1 cellular context compared by ENCODE assay signal in genomic region chr11:61776561-61777075, GRCh38.
TF ChIP-seq lines count a peak whose summit lies in the region.

No MANE protein-coding gene starts in this region.

TF ChIP-seq in HepG2, 621 proteins besides CTCF, POLR2A, EP300 and RAD21:
- TF ChIP-seq, protein P1, sequence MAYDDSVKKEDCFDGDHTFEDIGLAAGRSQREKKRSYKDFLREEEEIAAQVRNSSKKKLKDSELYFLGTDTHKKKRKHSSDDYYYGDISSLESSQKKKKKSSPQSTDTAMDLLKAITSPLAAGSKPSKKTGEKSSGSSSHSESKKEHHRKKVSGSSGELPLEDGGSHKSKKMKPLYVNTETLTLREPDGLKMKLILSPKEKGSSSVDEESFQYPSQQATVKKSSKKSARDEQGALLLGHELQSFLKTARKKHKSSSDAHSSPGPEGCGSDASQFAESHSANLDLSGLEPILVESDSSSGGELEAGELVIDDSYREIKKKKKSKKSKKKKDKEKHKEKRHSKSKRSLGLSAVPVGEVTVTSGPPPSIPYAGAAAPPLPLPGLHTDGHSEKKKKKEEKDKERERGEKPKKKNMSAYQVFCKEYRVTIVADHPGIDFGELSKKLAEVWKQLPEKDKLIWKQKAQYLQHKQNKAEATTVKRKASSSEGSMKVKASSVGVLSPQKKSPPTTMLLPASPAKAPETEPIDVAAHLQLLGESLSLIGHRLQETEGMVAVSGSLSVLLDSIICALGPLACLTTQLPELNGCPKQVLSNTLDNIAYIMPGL (CRISPR knock-in tag; IDR thresholded peaks at IDR 0.05; ENCODE audit: borderline replicate concordance in 1 of 2, low read depth in 1 of 2) = no peak
- TF ChIP-seq NR2F2 (IDR thresholded peaks at IDR 0.05; ENCODE audit: borderline replicate concordance, low read depth) (no peak), XRCC5 (optimal IDR thresholded peaks at IDR 0.05; ENCODE audit: low read length) (peak; percentile 72), ZNF207 (IDR thresholded peaks at IDR 0.05; ENCODE audit: borderline replicate concordance) (no peak), SNAI1 (CRISPR knock-in tag; IDR thresholded peaks at IDR 0.05; ENCODE audit: borderline replicate concordance) (no peak), ZSCAN9 (CRISPR knock-in tag; IDR thresholded peaks at IDR 0.05; ENCODE audit: borderline replicate concordance) (no peak), ZNF550 (CRISPR knock-in tag; IDR thresholded peaks at IDR 0.05; ENCODE audit: borderline replicate concordance) (no peak), HIVEP1 (CRISPR knock-in tag; IDR thresholded peaks at IDR 0.05) (peak; percentile 20; the same call in 1 of the 2 replicates), MAZ (IDR thresholded peaks at IDR 0.05; ENCODE audit: borderline replicate concordance, low read depth, low read length) (no peak), MAZ (CRISPR knock-in tag; IDR thresholded peaks at IDR 0.05; ENCODE audit: low read depth) (peak; percentile 47; the same call in 1 of the 2 replicates), ETV5 (CRISPR knock-in tag; IDR thresholded peaks at IDR 0.05; ENCODE audit: borderline replicate concordance) (no peak), TP53 (CRISPR knock-in tag; conservative IDR thresholded peaks at IDR 0.05) (no peak), KAT2B (IDR thresholded peaks at IDR 0.05; ENCODE audit: borderline replicate concordance, low read depth, low read length) (no peak), TSC22D2 (CRISPR knock-in tag; IDR thresholded peaks at IDR 0.05; ENCODE audit: borderline replicate concordance) (no peak), CEBPG (CRISPR knock-in tag; IDR thresholded peaks at IDR 0.05) (peak; percentile 16; the same call in 1 of the 2 replicates), MYPOP (CRISPR knock-in tag; IDR thresholded peaks at IDR 0.05) (no peak), CBX1 (IDR thresholded peaks at IDR 0.05; ENCODE audit: low read depth) (no peak), HNF1B (CRISPR knock-in tag; IDR thresholded peaks at IDR 0.05) (0 out of 2 replicates have a peak, but pooled peaks have one; percentile 30), MXI1 (IDR thresholded peaks at IDR 0.05; ENCODE audit: borderline replicate concordance, low read depth, low read length) (no peak), SMC3 (IDR thresholded peaks at IDR 0.05; ENCODE audit: low read length) (peak; percentile 91), ZNF850 (CRISPR knock-in tag; conservative IDR thresholded peaks at IDR 0.05) (no peak), ZNF768 (CRISPR knock-in tag; IDR thresholded peaks at IDR 0.05) (peak; percentile 97), KDM2A (CRISPR knock-in tag; IDR thresholded peaks at IDR 0.05; ENCODE audit: borderline replicate concordance, low read depth) (0 out of 2 replicates have a peak, but pooled peaks have one; percentile 24), PATZ1 (CRISPR knock-in tag; IDR thresholded peaks at IDR 0.05) (peak; percentile 62), SIX4 (CRISPR knock-in tag; IDR thresholded peaks at IDR 0.05) (no peak), ZXDC (CRISPR knock-in tag; IDR thresholded peaks at IDR 0.05) (no peak), ZNF605 (CRISPR knock-in tag; IDR thresholded peaks at IDR 0.05) (0 out of 2 replicates have a peak, but pooled peaks have one; percentile 2), PRMT3 (CRISPR knock-in tag; IDR thresholded peaks at IDR 0.05; ENCODE audit: borderline replicate concordance, low read depth) (no peak), ZNF430 (CRISPR knock-in tag; IDR thresholded peaks at IDR 0.05) (no peak), KLF12 (CRISPR knock-in tag; IDR thresholded peaks at IDR 0.05; ENCODE audit: borderline replicate concordance) (no peak), THYN1 (CRISPR knock-in tag; IDR thresholded peaks at IDR 0.05; ENCODE audit: borderline replicate concordance, low read depth) (no peak), KLF15 (CRISPR knock-in tag; IDR thresholded peaks at IDR 0.05; ENCODE audit: borderline replicate concordance) (no peak), ZNF878 (CRISPR knock-in tag; IDR thresholded peaks at IDR 0.05) (no peak), STAG1 (CRISPR knock-in tag; IDR thresholded peaks at IDR 0.05) (peak; percentile 78), PBX3 (CRISPR knock-in tag; IDR thresholded peaks at IDR 0.05; ENCODE audit: borderline replicate concordance) (no peak)
- TF ChIP-seq, protein P2, sequence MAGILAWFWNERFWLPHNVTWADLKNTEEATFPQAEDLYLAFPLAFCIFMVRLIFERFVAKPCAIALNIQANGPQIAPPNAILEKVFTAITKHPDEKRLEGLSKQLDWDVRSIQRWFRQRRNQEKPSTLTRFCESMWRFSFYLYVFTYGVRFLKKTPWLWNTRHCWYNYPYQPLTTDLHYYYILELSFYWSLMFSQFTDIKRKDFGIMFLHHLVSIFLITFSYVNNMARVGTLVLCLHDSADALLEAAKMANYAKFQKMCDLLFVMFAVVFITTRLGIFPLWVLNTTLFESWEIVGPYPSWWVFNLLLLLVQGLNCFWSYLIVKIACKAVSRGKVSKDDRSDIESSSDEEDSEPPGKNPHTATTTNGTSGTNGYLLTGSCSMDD (CRISPR knock-in tag; IDR thresholded peaks at IDR 0.05) = no peak
- TF ChIP-seq, protein P3, sequence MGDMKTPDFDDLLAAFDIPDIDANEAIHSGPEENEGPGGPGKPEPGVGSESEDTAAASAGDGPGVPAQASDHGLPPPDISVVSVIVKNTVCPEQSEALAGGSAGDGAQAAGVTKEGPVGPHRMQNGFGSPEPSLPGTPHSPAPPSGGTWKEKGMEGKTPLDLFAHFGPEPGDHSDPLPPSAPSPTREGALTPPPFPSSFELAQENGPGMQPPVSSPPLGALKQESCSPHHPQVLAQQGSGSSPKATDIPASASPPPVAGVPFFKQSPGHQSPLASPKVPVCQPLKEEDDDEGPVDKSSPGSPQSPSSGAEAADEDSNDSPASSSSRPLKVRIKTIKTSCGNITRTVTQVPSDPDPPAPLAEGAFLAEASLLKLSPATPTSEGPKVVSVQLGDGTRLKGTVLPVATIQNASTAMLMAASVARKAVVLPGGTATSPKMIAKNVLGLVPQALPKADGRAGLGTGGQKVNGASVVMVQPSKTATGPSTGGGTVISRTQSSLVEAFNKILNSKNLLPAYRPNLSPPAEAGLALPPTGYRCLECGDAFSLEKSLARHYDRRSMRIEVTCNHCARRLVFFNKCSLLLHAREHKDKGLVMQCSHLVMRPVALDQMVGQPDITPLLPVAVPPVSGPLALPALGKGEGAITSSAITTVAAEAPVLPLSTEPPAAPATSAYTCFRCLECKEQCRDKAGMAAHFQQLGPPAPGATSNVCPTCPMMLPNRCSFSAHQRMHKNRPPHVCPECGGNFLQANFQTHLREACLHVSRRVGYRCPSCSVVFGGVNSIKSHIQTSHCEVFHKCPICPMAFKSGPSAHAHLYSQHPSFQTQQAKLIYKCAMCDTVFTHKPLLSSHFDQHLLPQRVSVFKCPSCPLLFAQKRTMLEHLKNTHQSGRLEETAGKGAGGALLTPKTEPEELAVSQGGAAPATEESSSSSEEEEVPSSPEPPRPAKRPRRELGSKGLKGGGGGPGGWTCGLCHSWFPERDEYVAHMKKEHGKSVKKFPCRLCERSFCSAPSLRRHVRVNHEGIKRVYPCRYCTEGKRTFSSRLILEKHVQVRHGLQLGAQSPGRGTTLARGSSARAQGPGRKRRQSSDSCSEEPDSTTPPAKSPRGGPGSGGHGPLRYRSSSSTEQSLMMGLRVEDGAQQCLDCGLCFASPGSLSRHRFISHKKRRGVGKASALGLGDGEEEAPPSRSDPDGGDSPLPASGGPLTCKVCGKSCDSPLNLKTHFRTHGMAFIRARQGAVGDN (CRISPR knock-in tag; IDR thresholded peaks at IDR 0.05) = peak; percentile 30; the same call in 1 of the 2 replicates
